ENCODE assay signal across 1 cellular context in genomic region chr11:122085712-122086111, GRCh38.
TF ChIP-seq lines count a peak whose summit lies in the region.

No MANE protein-coding gene starts in this region.

TF ChIP-seq in endothelial cell of umbilical vein, 7 proteins besides CTCF, POLR2A, EP300 and RAD21:
- no peak for TF ChIP-seq MYC (IDR thresholded peaks at IDR 0.05; ENCODE audit: low read depth, low read length)
- TF ChIP-seq FOS (IDR thresholded peaks at IDR 0.05; ENCODE audit: borderline replicate concordance, insufficient read depth, low read length): no peak
- TF ChIP-seq GATA2 (IDR thresholded peaks at IDR 0.05; ENCODE audit: insufficient read depth, insufficient read length, low read depth, low read length): no peak
- no peak for TF ChIP-seq JUN (IDR thresholded peaks at IDR 0.05; ENCODE audit: borderline replicate concordance, insufficient read depth, insufficient read length, low read depth)
- no peak for TF ChIP-seq EZH2 (IDR thresholded peaks at IDR 0.05; ENCODE audit: borderline replicate concordance, low read depth, low read length, severe bottlenecking)
- no peak for TF ChIP-seq MAX (IDR thresholded peaks at IDR 0.05; ENCODE audit: insufficient read depth, insufficient read length)
- no peak for TF ChIP-seq POLR2AphosphoS5 (IDR thresholded peaks at IDR 0.05; ENCODE audit: insufficient read depth, low read depth, low read length)
